Comparison of ENCODE assay signal across 8 cellular contexts in genomic region chr1:84689514-84690396, GRCh38. TPM values are rescaled to one million over a fixed set of nuclear protein-coding genes. Genes with fewer than 3 reads are reported as not detected.
A peak's percentile ranks its signal among the peaks of the same experiment; 100 is the strongest.
DNase-seq lines count a peak whose midpoint lies in the region; ATAC-seq and TF ChIP-seq lines count a peak whose summit lies in the region.

No MANE protein-coding gene starts in this region.

- no peaks in the 10 kb centered on the region for H4K20me1 ChIP-seq in neural cell (ENCODE audit: insufficient read depth)

- CTCF ChIA-PET in WTC11 (lab: Charles Lee), result interaction anchor here (0.7 to 8.6 kb wide), 5 partner anchors 20 to 184 kb away, joined by 3 to 50 read pairs (median 3); partner anchors contain the start of genes GNG5 and SPATA1

- H3F3A ChIP-seq in neural cell (ENCODE audit: insufficient read depth, low read length, poor library complexity, severe bottlenecking), result no peaks in the 10 kb centered on the region

- H3K4me3 ChIP-seq in fibroblast of mammary gland (ENCODE audit: control insufficient read depth, low read depth, low read length), result peak overlapping the region; percentile 69
- peak overlapping the region; percentile 80 for H3K4me3 ChIP-seq in neural cell (ENCODE audit: low read length)

- H3K4me1 Mint-ChIP-seq in WTC11, result peaks cover 40% of the 10 kb centered on the region

- H3K4me2 ChIP-seq in neural cell (ENCODE audit: low read length), result peak overlapping the region; percentile 99

- POLR2A ChIA-PET in WTC11 (lab: Charles Lee), result interaction anchor here (1.0 to 1.5 kb wide), 3 partner anchors 10 to 50 kb away, joined by 3 to 4 read pairs (median 4); no protein-coding TSS in a partner anchor

- peak; percentile 36 for TF ChIP-seq RAD21 in neural cell (conservative IDR thresholded peaks at IDR 0.05)

- peak; percentile 47 for ATAC-seq in GM21619 (IDR thresholded peaks at IDR 0.05; ENCODE audit: unreplicated experiment)
- peak; percentile 70 for ATAC-seq in WTC11

- peaks cover 4% of the 10 kb centered on the region; the same call in 1 of the 2 replicates for H3K36me3 Mint-ChIP-seq in WTC11

- TF ChIP-seq CTCF in WTC11 (IDR thresholded peaks at IDR 0.05), result no peak
- TF ChIP-seq CTCF in fibroblast of mammary gland (conservative IDR thresholded peaks at IDR 0.05; ENCODE audit: control insufficient read depth, insufficient read depth, low read depth, low read length), result peak; percentile 34
- peak; percentile 50 for TF ChIP-seq CTCF in neural cell (IDR thresholded peaks at IDR 0.05; ENCODE audit: poor library complexity, severe bottlenecking)

- H3K36me3 ChIP-seq in neural cell (ENCODE audit: insufficient read depth, low read length), result no peaks in the 10 kb centered on the region

- peak overlapping the region; percentile 34 for H2AFZ ChIP-seq in neural cell (ENCODE audit: low read depth, low read length)

- peak; percentile 73 for DNase-seq in NCI-H345 (lab: John Stamatoyannopoulos, UW)
- no peak for DNase-seq in NCI-H345 treated with DMSO at 0.1 percent for 48 hours (lab: John Stamatoyannopoulos, UW; ENCODE audit: unreplicated experiment)
- DNase-seq in MV-4-11 (lab: John Stamatoyannopoulos, UW), result peak; percentile 6
- peak; percentile 68 for DNase-seq in WTC11 (ENCODE audit: low spot score)
- no peak for DNase-seq in fibroblast of mammary gland (ENCODE audit: low read depth)
- DNase-seq in D341Med (ENCODE audit: low spot score), result no peak

- no peak for TF ChIP-seq EP300 in neural cell (conservative IDR thresholded peaks at IDR 0.05; ENCODE audit: poor library complexity, severe bottlenecking)

- peak overlapping the region; percentile 82 for H3K4me3 Mint-ChIP-seq in WTC11

- H3K27ac Mint-ChIP-seq in WTC11, result peak overlapping the region; percentile 76; the same call in 1 of the 2 replicates

- H3K79me2 ChIP-seq in neural cell (replicated peaks; ENCODE audit: insufficient read depth, low read length), result peaks cover 46% of the 10 kb centered on the region

- peak overlapping the region; percentile 76 for H3K9ac ChIP-seq in neural cell (ENCODE audit: low read length)

- H3K27me3 Mint-ChIP-seq in WTC11 (ENCODE audit: low read depth), result no peaks in the 10 kb centered on the region

- peak overlapping the region; percentile 78 for H3K27ac ChIP-seq in neural cell (ENCODE audit: low read length)

- H3K9me2 ChIP-seq in neural cell (ENCODE audit: insufficient read depth, low read length), result no peaks in the 10 kb centered on the region

- H3K9me3 Mint-ChIP-seq in WTC11, result peaks cover 9% of the 10 kb centered on the region

- no peaks in the 10 kb centered on the region for H3K27me3 ChIP-seq in neural cell (ENCODE audit: insufficient read depth, low read depth, low read length)

- no peaks in the 10 kb centered on the region for H3K9me3 ChIP-seq in neural cell (ENCODE audit: low read length)

TF ChIP-seq in WTC11, 78 proteins besides CTCF, POLR2A, EP300 and RAD21 (continues in another document):
- TF ChIP-seq MYBL2 (CRISPR knock-in tag; IDR thresholded peaks at IDR 0.05) (0 out of 2 replicates have a peak, but pooled peaks have one; percentile 45), FOXP1 (CRISPR knock-in tag; IDR thresholded peaks at IDR 0.05; ENCODE audit: borderline replicate concordance) (peak; percentile 43), JAZF1 (CRISPR knock-in tag; IDR thresholded peaks at IDR 0.05) (no peak), JUN (CRISPR knock-in tag; IDR thresholded peaks at IDR 0.05) (no peak), HMGXB4 (CRISPR knock-in tag; IDR thresholded peaks at IDR 0.05) (peak; percentile 43), ZNF219 (CRISPR knock-in tag; IDR thresholded peaks at IDR 0.05; ENCODE audit: borderline replicate concordance) (no peak)
- TF ChIP-seq, protein P1, sequence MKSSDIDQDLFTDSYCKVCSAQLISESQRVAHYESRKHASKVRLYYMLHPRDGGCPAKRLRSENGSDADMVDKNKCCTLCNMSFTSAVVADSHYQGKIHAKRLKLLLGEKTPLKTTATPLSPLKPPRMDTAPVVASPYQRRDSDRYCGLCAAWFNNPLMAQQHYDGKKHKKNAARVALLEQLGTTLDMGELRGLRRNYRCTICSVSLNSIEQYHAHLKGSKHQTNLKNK (CRISPR knock-in tag; IDR thresholded peaks at IDR 0.05), result no peak
- TF ChIP-seq, protein P2, sequence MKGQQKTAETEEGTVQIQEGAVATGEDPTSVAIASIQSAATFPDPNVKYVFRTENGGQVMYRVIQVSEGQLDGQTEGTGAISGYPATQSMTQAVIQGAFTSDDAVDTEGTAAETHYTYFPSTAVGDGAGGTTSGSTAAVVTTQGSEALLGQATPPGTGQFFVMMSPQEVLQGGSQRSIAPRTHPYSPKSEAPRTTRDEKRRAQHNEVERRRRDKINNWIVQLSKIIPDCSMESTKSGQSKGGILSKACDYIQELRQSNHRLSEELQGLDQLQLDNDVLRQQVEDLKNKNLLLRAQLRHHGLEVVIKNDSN (CRISPR knock-in tag; IDR thresholded peaks at IDR 0.05), result no peak

TF ChIP-seq in neural cell, 6 proteins besides CTCF, POLR2A, EP300 and RAD21:
- TF ChIP-seq EZH2 (IDR thresholded peaks at IDR 0.05; ENCODE audit: borderline replicate concordance, insufficient read depth, low read length, poor library complexity, severe bottlenecking), result no peak
- TF ChIP-seq, protein P3, sequence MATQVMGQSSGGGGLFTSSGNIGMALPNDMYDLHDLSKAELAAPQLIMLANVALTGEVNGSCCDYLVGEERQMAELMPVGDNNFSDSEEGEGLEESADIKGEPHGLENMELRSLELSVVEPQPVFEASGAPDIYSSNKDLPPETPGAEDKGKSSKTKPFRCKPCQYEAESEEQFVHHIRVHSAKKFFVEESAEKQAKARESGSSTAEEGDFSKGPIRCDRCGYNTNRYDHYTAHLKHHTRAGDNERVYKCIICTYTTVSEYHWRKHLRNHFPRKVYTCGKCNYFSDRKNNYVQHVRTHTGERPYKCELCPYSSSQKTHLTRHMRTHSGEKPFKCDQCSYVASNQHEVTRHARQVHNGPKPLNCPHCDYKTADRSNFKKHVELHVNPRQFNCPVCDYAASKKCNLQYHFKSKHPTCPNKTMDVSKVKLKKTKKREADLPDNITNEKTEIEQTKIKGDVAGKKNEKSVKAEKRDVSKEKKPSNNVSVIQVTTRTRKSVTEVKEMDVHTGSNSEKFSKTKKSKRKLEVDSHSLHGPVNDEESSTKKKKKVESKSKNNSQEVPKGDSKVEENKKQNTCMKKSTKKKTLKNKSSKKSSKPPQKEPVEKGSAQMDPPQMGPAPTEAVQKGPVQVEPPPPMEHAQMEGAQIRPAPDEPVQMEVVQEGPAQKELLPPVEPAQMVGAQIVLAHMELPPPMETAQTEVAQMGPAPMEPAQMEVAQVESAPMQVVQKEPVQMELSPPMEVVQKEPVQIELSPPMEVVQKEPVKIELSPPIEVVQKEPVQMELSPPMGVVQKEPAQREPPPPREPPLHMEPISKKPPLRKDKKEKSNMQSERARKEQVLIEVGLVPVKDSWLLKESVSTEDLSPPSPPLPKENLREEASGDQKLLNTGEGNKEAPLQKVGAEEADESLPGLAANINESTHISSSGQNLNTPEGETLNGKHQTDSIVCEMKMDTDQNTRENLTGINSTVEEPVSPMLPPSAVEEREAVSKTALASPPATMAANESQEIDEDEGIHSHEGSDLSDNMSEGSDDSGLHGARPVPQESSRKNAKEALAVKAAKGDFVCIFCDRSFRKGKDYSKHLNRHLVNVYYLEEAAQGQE (IDR thresholded peaks at IDR 0.05; ENCODE audit: borderline replicate concordance), result no peak
- TF ChIP-seq TAF1 (IDR thresholded peaks at IDR 0.05; ENCODE audit: low read depth), result peak; percentile 36
- TF ChIP-seq MXI1 (conservative IDR thresholded peaks at IDR 0.05; ENCODE audit: poor library complexity, severe bottlenecking), result peak; percentile 3
- TF ChIP-seq SMC3 (conservative IDR thresholded peaks at IDR 0.05; ENCODE audit: poor library complexity), result no peak
- peak; percentile 59 for TF ChIP-seq POLR2AphosphoS5 (IDR thresholded peaks at IDR 0.05)

RNA-seq across cellular contexts. Expression of gene SSX2IP, which starts 0.5 kb away (rescaled TPM):
- 17.5 to 21.7 TPM (median 20.8 TPM) in 3 replicates for total RNA-seq in WTC11 (2021)
- polyA plus RNA-seq in neural cell, result 21.7 and 23.5 TPM in 2 replicates
- polyA minus RNA-seq in neural cell, result 36.3 and 45.6 TPM in 2 replicates

Comparison
In these comparisons a context has a peak if more than half of its experiments do, and no peak if none do; other contexts are left out.
1. DNase-seq: peak in NCI-H345 (single experiment), MV-4-11 (single experiment) and WTC11 (single experiment); none in NCI-H345 treated with DMSO at 0.1 percent for 48 hours (single experiment), fibroblast of mammary gland (single experiment) and D341Med (single experiment).